Comparison of ENCODE assay signal across 16 cellular contexts in the genomic region with DNA sequence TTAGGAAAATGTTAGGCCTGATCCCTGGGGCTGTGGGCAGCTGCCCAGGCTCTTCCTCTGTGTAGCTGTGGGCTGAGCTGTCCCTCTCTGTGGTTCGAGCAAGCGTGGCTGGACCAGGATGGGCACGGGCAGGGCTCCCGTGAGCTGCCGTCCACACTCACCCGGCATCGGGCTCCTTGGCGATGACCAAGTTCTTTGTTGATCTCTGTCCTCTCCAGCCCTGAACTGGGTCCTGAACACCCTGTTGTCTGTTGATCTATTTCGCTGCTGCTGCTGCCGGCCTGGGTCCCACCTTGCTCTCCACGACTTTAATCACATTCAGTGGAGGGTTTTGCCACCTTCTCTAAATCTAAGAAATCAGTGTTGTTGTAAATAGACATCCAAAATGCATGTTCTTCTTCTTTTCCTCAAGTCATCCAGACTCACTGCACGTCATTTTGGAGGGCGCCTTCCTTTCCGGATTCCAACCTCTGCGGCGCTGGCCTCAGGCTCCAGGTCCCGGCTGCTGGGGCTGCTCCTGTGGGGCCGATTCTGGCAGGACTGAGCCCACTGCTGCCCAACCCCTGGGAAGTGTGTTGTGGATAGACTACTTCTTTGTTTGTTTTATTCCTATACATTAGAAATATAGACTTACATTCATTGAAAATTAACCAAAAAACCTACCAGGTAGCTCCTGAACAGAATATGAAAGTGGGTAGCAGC.
DNase-seq lines count a peak whose midpoint lies in the region; ATAC-seq and TF ChIP-seq lines count a peak whose summit lies in the region.
"Had no signal": no experiment of that assay in that cellular context is flagged by ENCODE, and none has a peak within 500 bp of the region (broad histone marks: within the 10 kb centered on the region; RNA-seq: fewer than 3 reads in every experiment).

No MANE protein-coding gene starts in this region.

- no peaks in the 10 kb centered on the region for H3K36me3 Mint-ChIP-seq in activated CD4-positive, alpha-beta T cell treated with anti-CD3 and anti-CD28 coated beads, Interleukin-2, amount 10 ng/mL, durations not matched to agents 24 days and 14 days (ENCODE audit: low read depth)
- H3K36me3 Mint-ChIP-seq in activated CD4-positive, alpha-beta T cell treated with anti-CD3 and anti-CD28 coated beads, Interleukin-2, amount 10 ng/mL, durations not matched to agents 7 days and 5 days (ENCODE audit: low read depth), result no peaks in the 10 kb centered on the region
- H3K36me3 Mint-ChIP-seq: activated naive CD4-positive, alpha-beta T cell treated with anti-CD3 and anti-CD28 coated beads, Interleukin-2, amount 10 ng/mL, durations not matched to agents 7 days and 5 days; CD14-positive monocyte had no signal

- ATAC-seq in GM18519 (IDR thresholded peaks at IDR 0.05; ENCODE audit: low FRiP score, unreplicated experiment), result no peak

- H3K4me3 Mint-ChIP-seq in activated CD4-positive, alpha-beta T cell treated with anti-CD3 and anti-CD28 coated beads, Interleukin-2, amount 10 ng/mL, durations not matched to agents 24 days and 14 days, result peak overlapping the region; percentile 84
- no peak overlapping the region for H3K4me3 Mint-ChIP-seq in activated CD4-positive, alpha-beta T cell treated with anti-CD3 and anti-CD28 coated beads, Interleukin-2, amount 10 ng/mL, durations not matched to agents 7 days and 5 days
- H3K4me3 Mint-ChIP-seq: HFFc6 had no signal

- H3K4me1 ChIP-seq in suprapubic skin, result peaks cover 19% of the 10 kb centered on the region
- H3K4me1 ChIP-seq: pancreas, right lobe of liver, SJCRH30 had no signal

- peaks cover 9% of the 10 kb centered on the region for H3K4me1 Mint-ChIP-seq in activated CD4-positive, alpha-beta T cell treated with anti-CD3 and anti-CD28 coated beads, Interleukin-2, amount 10 ng/mL, durations not matched to agents 24 days and 14 days
- H3K4me1 Mint-ChIP-seq in activated CD4-positive, alpha-beta T cell treated with anti-CD3 and anti-CD28 coated beads, Interleukin-2, amount 10 ng/mL, durations not matched to agents 7 days and 5 days, result peaks cover 15% of the 10 kb centered on the region

- H3K27ac ChIP-seq in WERI-Rb-1 (peak overlapping the region; percentile 50), suprapubic skin (no peak overlapping the region)
- H3K27ac ChIP-seq: pancreas, right lobe of liver, SJCRH30 had no signal

- H3K36me3 ChIP-seq in WERI-Rb-1 (no peaks in the 10 kb centered on the region), suprapubic skin (no peaks in the 10 kb centered on the region)
- H3K36me3 ChIP-seq: pancreas, right lobe of liver, SJCRH30 had no signal

- H3K27ac Mint-ChIP-seq in activated CD4-positive, alpha-beta T cell treated with anti-CD3 and anti-CD28 coated beads, Interleukin-2, amount 10 ng/mL, durations not matched to agents 24 days and 14 days, result no peak overlapping the region
- H3K27ac Mint-ChIP-seq in activated CD4-positive, alpha-beta T cell treated with anti-CD3 and anti-CD28 coated beads, Interleukin-2, amount 10 ng/mL, durations not matched to agents 7 days and 5 days, result no peak overlapping the region
- H3K27ac Mint-ChIP-seq: activated naive CD4-positive, alpha-beta T cell treated with anti-CD3 and anti-CD28 coated beads, Interleukin-2, amount 10 ng/mL, durations not matched to agents 7 days and 5 days; CD14-positive monocyte; HFFc6 had no signal

- H3K9me3 ChIP-seq in WERI-Rb-1 (ENCODE audit: severe bottlenecking) (no peaks in the 10 kb centered on the region), suprapubic skin (no peaks in the 10 kb centered on the region)
- H3K9me3 ChIP-seq: pancreas, right lobe of liver, SJCRH30 had no signal

- H3K9me3 Mint-ChIP-seq in activated CD4-positive, alpha-beta T cell treated with anti-CD3 and anti-CD28 coated beads, Interleukin-2, amount 10 ng/mL, durations not matched to agents 24 days and 14 days, result no peaks in the 10 kb centered on the region
- peaks cover 2% of the 10 kb centered on the region for H3K9me3 Mint-ChIP-seq in activated CD4-positive, alpha-beta T cell treated with anti-CD3 and anti-CD28 coated beads, Interleukin-2, amount 10 ng/mL, durations not matched to agents 7 days and 5 days
- H3K9me3 Mint-ChIP-seq: activated naive CD4-positive, alpha-beta T cell treated with anti-CD3 and anti-CD28 coated beads, Interleukin-2, amount 10 ng/mL, durations not matched to agents 7 days and 5 days; activated T-cell treated with anti-CD3 and anti-CD28 coated beads, Interleukin-2, amount 50 U/mL, for 4 hours; HFFc6 had no signal

- DNase-seq in activated CD4-positive, alpha-beta T cell treated with anti-CD3 and anti-CD28 coated beads, Interleukin-2, amount 10 ng/mL, durations not matched to agents 24 days and 14 days, result no peak
- DNase-seq in activated CD4-positive, alpha-beta T cell treated with anti-CD3 and anti-CD28 coated beads, Interleukin-2, amount 10 ng/mL, durations not matched to agents 7 days and 5 days, result no peak
- DNase-seq in WERI-Rb-1 (no peak), mesenteric fat pad (ENCODE audit: low spot score) (peak; percentile 71), suprapubic skin (ENCODE audit: low spot score in 2 of 2) (no peak), AML-193 (lab: John Stamatoyannopoulos, UW) (no peak), NCI-H1930 (lab: John Stamatoyannopoulos, UW) (no peak)
- DNase-seq: activated T-cell treated with anti-CD3 and anti-CD28 coated beads, Interleukin-2, amount 50 U/mL, for 4 hours; HFFc6; right lobe of liver; T-helper 9 cell had no signal

- POLR2A ChIA-PET in activated CD4-positive, alpha-beta T cell treated with anti-CD3 and anti-CD28 coated beads, Interleukin-2, amount 10 ng/mL, durations not matched to agents 7 days and 5 days (lab: Charles Lee), result no interaction called here

- H3K27me3 Mint-ChIP-seq in activated CD4-positive, alpha-beta T cell treated with anti-CD3 and anti-CD28 coated beads, Interleukin-2, amount 10 ng/mL, durations not matched to agents 24 days and 14 days, result peaks cover 21% of the 10 kb centered on the region
- peaks cover 6% of the 10 kb centered on the region for H3K27me3 Mint-ChIP-seq in activated CD4-positive, alpha-beta T cell treated with anti-CD3 and anti-CD28 coated beads, Interleukin-2, amount 10 ng/mL, durations not matched to agents 7 days and 5 days

- 83% methylated on average over 18 of the region's 18 CpGs for WGBS in suprapubic skin

- intact Hi-C loops in activated CD4-positive, alpha-beta T cell treated with anti-CD3 and anti-CD28 coated beads, Interleukin-2, amount 10 ng/mL, durations not matched to agents 24 days and 14 days (cut with micrococcal nuclease), result no loop called here

- CTCF ChIA-PET in activated CD4-positive, alpha-beta T cell treated with anti-CD3 and anti-CD28 coated beads, Interleukin-2, amount 10 ng/mL, durations not matched to agents 7 days and 5 days (lab: Charles Lee), result interaction anchor here (1.2 to 1.5 kb wide), 2 partner anchors 10 to 20 kb away, joined by 3 to 5 read pairs; no protein-coding TSS in a partner anchor

- H3K27me3 ChIP-seq in WERI-Rb-1 (ENCODE audit: insufficient read depth, low read depth, severe bottlenecking) (no peaks in the 10 kb centered on the region), suprapubic skin (peaks cover 2% of the 10 kb centered on the region)
- H3K27me3 ChIP-seq: pancreas, right lobe of liver, SJCRH30 had no signal

- H3K4me3 ChIP-seq in WERI-Rb-1 (ENCODE audit: low read depth, low read length) (no peak overlapping the region), suprapubic skin (peak overlapping the region; percentile 39)
- H3K4me3 ChIP-seq: right lobe of liver, SJCRH30 had no signal

- TF ChIP-seq EP300 in suprapubic skin (IDR thresholded peaks at IDR 0.05), result no peak

- no peak for TF ChIP-seq POLR2A in suprapubic skin (IDR thresholded peaks at IDR 0.05)

- TF ChIP-seq CTCF in WERI-Rb-1 (IDR thresholded peaks at IDR 0.05; ENCODE audit: low read depth, low read length), result no peak
- no peak for TF ChIP-seq CTCF in suprapubic skin (IDR thresholded peaks at IDR 0.05)
